Comparison of ENCODE assay signal across 19 cellular contexts in the genomic region with DNA sequence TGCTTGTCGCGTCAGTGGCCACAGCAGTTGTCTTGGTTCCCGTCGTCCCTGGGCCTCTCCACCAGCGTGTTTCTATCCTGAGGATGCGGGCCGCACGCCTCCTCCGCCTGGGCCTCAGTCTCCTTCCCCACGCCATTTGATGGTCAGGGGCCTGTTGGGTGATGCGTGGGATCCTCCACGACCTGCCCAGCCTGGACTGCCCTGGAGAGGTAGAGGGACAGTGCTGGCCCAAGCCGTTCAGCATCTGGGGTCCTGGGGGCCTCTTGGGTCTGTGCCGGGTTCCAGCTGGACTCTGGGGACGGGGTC. TPM values are rescaled to one million over a fixed set of nuclear protein-coding genes. Genes with fewer than 3 reads are reported as not detected.
DNase-seq lines count a peak whose midpoint lies in the region; ATAC-seq, FAIRE-seq and TF ChIP-seq lines count a peak whose summit lies in the region.
"Had no signal": no experiment of that assay in that cellular context is flagged by ENCODE, and none has a peak within 500 bp of the region (broad histone marks: within the 10 kb centered on the region; RNA-seq: fewer than 3 reads in every experiment).

No MANE protein-coding gene starts in this region.

- TF ChIP-seq CTCF in HepG2 (CRISPR knock-in tag; IDR thresholded peaks at IDR 0.05) (no peak), right lobe of liver (IDR thresholded peaks at IDR 0.05) (no peak)

- H3K27ac ChIP-seq in HepG2 (ENCODE audit: extremely low read length, insufficient read depth, low read length) (no peak overlapping the region), right lobe of liver (no peak overlapping the region), neuronal stem cell (replicated peaks; ENCODE audit: low read length) (no peak overlapping the region)
- H3K27ac ChIP-seq: 22Rv1; A549; BLaER1 treated with 17β-estradiol and CSF1 and Interleukin-3, amounts not matched to agents 10 nM and 100 nM; C4-2B had no signal

- no peak for TF ChIP-seq RAD21 in HepG2 (CRISPR knock-in tag; IDR thresholded peaks at IDR 0.05)

- H3K4me1 ChIP-seq in HepG2 (ENCODE audit: insufficient read depth, low read length), result no peaks in the 10 kb centered on the region
- peaks cover 0 to 24% (median 0%) of the 10 kb centered on the region in 4 donors for H3K4me1 ChIP-seq in right lobe of liver
- peaks cover 12 to 15% of the 10 kb centered on the region in 2 donors for H3K4me1 ChIP-seq in neuronal stem cell (ENCODE audit: control insufficient read depth in 2 of 2, insufficient read depth in 1 of 2, low read depth in 1 of 2, low read length in 2 of 2)
- H3K4me1 ChIP-seq: A549, Caco-2 had no signal

- H3K79me2 ChIP-seq in HepG2 (ENCODE audit: insufficient read depth, low read length), result peaks cover 83% of the 10 kb centered on the region

- H2BK120ac ChIP-seq in neuronal stem cell (ENCODE audit: low read depth, low read length), result no peak overlapping the region

- TF ChIP-seq EP300 in HepG2 (IDR thresholded peaks at IDR 0.05; ENCODE audit: low read depth in 2 of 2, low read length in 2 of 2), result no peak
- TF ChIP-seq EP300 in HepG2 (CRISPR knock-in tag; IDR thresholded peaks at IDR 0.05; ENCODE audit: borderline replicate concordance), result no peak

- H2BK5ac ChIP-seq in neuronal stem cell (ENCODE audit: low read length), result no peak overlapping the region

- no TSS peak for BruUV-seq in HepG2 (replicated peaks; lab: Mats Ljungman, UMichigan)

- no peak for ATAC-seq in HepG2
- no peak for ATAC-seq in right lobe of liver
- ATAC-seq in SK-N-SH treated with all-trans-retinoic acid at 6 μM for 48 hours, result no peak
- ATAC-seq: A549; CD8-positive, alpha-beta T cell had no signal

- no peaks in the 10 kb centered on the region for H3K27me3 ChIP-seq in HepG2 (ENCODE audit: control insufficient read depth in 1 of 2, insufficient read depth in 2 of 2, low read length in 2 of 2)
- no peaks in the 10 kb centered on the region for H3K27me3 ChIP-seq in right lobe of liver
- no peaks in the 10 kb centered on the region for H3K27me3 ChIP-seq in neuronal stem cell (ENCODE audit: control insufficient read depth in 3 of 3, insufficient read depth in 3 of 3, low read depth in 1 of 3, low read length in 3 of 3)
- H3K27me3 ChIP-seq: BLaER1 treated with 17β-estradiol and CSF1 and Interleukin-3, amounts not matched to agents 10 nM and 100 nM had no signal

- no peak overlapping the region for H3K4me3 ChIP-seq in HepG2 (replicated peaks in 1 of 3; ENCODE audit: insufficient read depth in 1 of 3, low read depth in 2 of 3, low read length in 3 of 3)
- H3K4me3 ChIP-seq in right lobe of liver, result no peak overlapping the region
- no peak overlapping the region for H3K4me3 ChIP-seq in neuronal stem cell (ENCODE audit: low read length in 2 of 2)
- H3K4me3 ChIP-seq: A549; BLaER1 treated with 17β-estradiol and CSF1 and Interleukin-3, amounts not matched to agents 10 nM and 100 nM had no signal

- no peak for FAIRE-seq in HepG2 (lab: Jason Lieb, UNC)
- FAIRE-seq: A549, D721Med, G401.6, GM12891, GM19239 had no signal

- in situ Hi-C loops in HepG2 (cut with HindIII; ENCODE audit: extremely low pct_ligation_motif_present, low pct_unique_long_range_greater_than_20kb), result no loop called here

- no peak for TF ChIP-seq POLR2A in HepG2 (IDR thresholded peaks at IDR 0.05; ENCODE audit: insufficient read depth in 1 of 2, low read depth in 2 of 2, low read length in 2 of 2)
- TF ChIP-seq POLR2A in right lobe of liver (IDR thresholded peaks at IDR 0.05), result no peak

- H3K14ac ChIP-seq in neuronal stem cell (ENCODE audit: low read length), result no peak overlapping the region

- H4K91ac ChIP-seq in neuronal stem cell (ENCODE audit: low read depth, low read length, poor library complexity), result no peak overlapping the region

- H3K18ac ChIP-seq in neuronal stem cell (ENCODE audit: low read length), result peak overlapping the region; percentile 64

- H3K4ac ChIP-seq in neuronal stem cell (ENCODE audit: low read length), result no peak overlapping the region

- peaks cover 16% of the 10 kb centered on the region for H3K79me1 ChIP-seq in neuronal stem cell (ENCODE audit: low read depth, low read length)

- no peak overlapping the region for H3K23ac ChIP-seq in neuronal stem cell (ENCODE audit: low read depth, low read length, poor library complexity)

- H3K36me3 ChIP-seq in HepG2 (replicated peaks in 1 of 2; ENCODE audit: control insufficient read depth in 1 of 2, insufficient read depth in 2 of 2, low read length in 2 of 2) (peaks cover 39 to 63% of the 10 kb centered on the region in 2 experiments), right lobe of liver (no peaks in the 10 kb centered on the region), neuronal stem cell (replicated peaks in 1 of 2; ENCODE audit: control insufficient read depth in 2 of 2, insufficient read depth in 2 of 2, low read length in 2 of 2) (peaks cover 0 to 64% of the 10 kb centered on the region in 2 donors)

- H2AFZ ChIP-seq in HepG2 (ENCODE audit: low read length), result no peak overlapping the region
- no peak overlapping the region for H2AFZ ChIP-seq in neuronal stem cell (ENCODE audit: low read length)

- DNase-seq in HepG2 (ENCODE audit: low spot score), result no peak
- DNase-seq in right lobe of liver, result no peak
- DNase-seq in neuronal stem cell (ENCODE audit: low spot score), result no peak
- DNase-seq: AML-193; Caco-2; Calu3; CD4-positive, alpha-beta T cell; CD8-positive, alpha-beta T cell; DMS79 treated with DMSO at 0.1 percent for 48 hours; GF-D8 had no signal

- H2BK12ac ChIP-seq in neuronal stem cell (ENCODE audit: low read length), result no peak overlapping the region

- CTCF ChIA-PET in HepG2 (lab: Yijun Ruan, JAX; ENCODE audit: low intra/inter-chr PET ratio, low total read pairs), result no interaction called here

- WGBS in HepG2 (ENCODE audit: low lambda C conversion rate), result 97% methylated on average over 15 of the region's 15 CpGs
- no CpG with 5 or more reads among the region's 15 CpGs for WGBS in right lobe of liver (ENCODE audit: insufficient coverage, low coverage, low lambda C conversion rate, missing lambda C conversion rate)
- WGBS in neuronal stem cell (ENCODE audit: extremely low coverage in 2 of 2, insufficient read length in 2 of 2, insufficient replicate concordance in 1 of 2), 2 donors, result no CpG with 5 or more reads among the region's 15 CpGs

- H3K9me3 ChIP-seq in HepG2 (ENCODE audit: low read length) (peaks cover 12% of the 10 kb centered on the region), right lobe of liver (no peaks in the 10 kb centered on the region), neuronal stem cell (replicated peaks in 1 of 2; ENCODE audit: control insufficient read depth in 2 of 2, insufficient read depth in 1 of 2, low read depth in 1 of 2, low read length in 2 of 2) (peaks cover 3 to 17% of the 10 kb centered on the region in 2 donors)
- H3K9me3 ChIP-seq: A549, Caco-2 had no signal

- intact Hi-C loops in HepG2 (cut with micrococcal nuclease; ENCODE audit: unreplicated experiment) (no loop called here), right lobe of liver (cut with DNase I) (no loop called here)

- POLR2A ChIA-PET in HepG2 (lab: Yijun Ruan, JAX), result no interaction called here

- no peak overlapping the region for H3K4me2 ChIP-seq in HepG2 (ENCODE audit: low read depth, low read length)
- H3K4me2 ChIP-seq in neuronal stem cell (ENCODE audit: insufficient read depth, low read length, poor library complexity, severe bottlenecking), result no peak overlapping the region
- H3K4me2 ChIP-seq: A549; BLaER1 treated with 17β-estradiol and CSF1 and Interleukin-3, amounts not matched to agents 10 nM and 100 nM had no signal

- no peak overlapping the region for H4K8ac ChIP-seq in neuronal stem cell (ENCODE audit: low read depth, low read length)

- peaks cover 98% of the 10 kb centered on the region; the same call in 1 of the 2 replicates for H4K20me1 ChIP-seq in HepG2 (ENCODE audit: insufficient read depth, low read length)

- peak overlapping the region; percentile 89 for H2BK15ac ChIP-seq in neuronal stem cell (ENCODE audit: low read length)

- peak overlapping the region; percentile 88 for H2AK5ac ChIP-seq in neuronal stem cell (ENCODE audit: low read depth, low read length)

- H3K9ac ChIP-seq in HepG2 (ENCODE audit: insufficient read depth, low read depth, low read length) (no peak overlapping the region), neuronal stem cell (ENCODE audit: low read depth, low read length, poor library complexity) (no peak overlapping the region)
- H3K9ac ChIP-seq: BLaER1 treated with 17β-estradiol and CSF1 and Interleukin-3, amounts not matched to agents 10 nM and 100 nM had no signal

RNA-seq across cellular contexts. Expression of gene GSE1, which starts 20.3 kb away (rescaled TPM):
- total RNA-seq in HepG2 (2016; rRNA removed; fragmentation: Illumina TruSeq; extraction: Trizol) (16.1 and 19.5 TPM in 2 replicates), right lobe of liver (10 to 100 TPM; 30.0 to 48.0 (median 38.8) TPM)
- 13.0 and 16.7 TPM in 2 replicates for total RNA-seq in HepG2 (2016; cell fraction: cytosol; rRNA removed; fragmentation: Illumina TruSeq; extraction: Trizol; ENCODE audit: low read depth)
- 15.4 and 17.4 TPM in 2 replicates for total RNA-seq in HepG2 (2016; cell fraction: insoluble cytoplasmic fraction; rRNA removed; fragmentation: Illumina TruSeq; extraction: Trizol)
- total RNA-seq in HepG2 (2016; cell fraction: membrane; rRNA removed; fragmentation: Illumina TruSeq; extraction: Trizol), result 18.2 and 21.4 TPM in 2 replicates
- 31.6 and 33.0 TPM in 2 replicates for total RNA-seq in HepG2 (2016; cell fraction: nucleus; rRNA removed; fragmentation: Illumina TruSeq; extraction: Trizol)
- polyA plus RNA-seq in HepG2 (2011; rRNA removed), result 31.2 and 37.7 TPM in 2 replicates
- polyA plus RNA-seq in HepG2 (2011; cell fraction: cytosol; rRNA removed), result 20.9 and 26.7 TPM in 2 replicates
- polyA plus RNA-seq in HepG2 (2011; cell fraction: nucleus; rRNA removed), result 132 and 135 TPM in 2 replicates
- polyA plus RNA-seq in HepG2 (2012), result 43.5 and 43.7 TPM in 2 replicates
- 1.4 and 1.7 TPM in 2 replicates for polyA plus RNA-seq in HepG2 (2016; cell fraction: cytosol; fragmentation: Illumina TruSeq; extraction: Trizol; ENCODE audit: low read depth)
- 22.8 and 30.2 TPM in 2 replicates for polyA plus RNA-seq in HepG2 (2016; cell fraction: insoluble cytoplasmic fraction; fragmentation: Illumina TruSeq; extraction: Trizol; ENCODE audit: low read depth)
- polyA plus RNA-seq in HepG2 (2016; cell fraction: membrane; fragmentation: Illumina TruSeq; extraction: Trizol; ENCODE audit: low read depth), result 4.4 and 5.4 TPM in 2 replicates
- 70.9 and 78.3 TPM in 2 replicates for polyA plus RNA-seq in HepG2 (2016; cell fraction: nucleus; fragmentation: Illumina TruSeq; extraction: Trizol; ENCODE audit: insufficient read depth, low read depth)
- polyA minus RNA-seq in HepG2 (2011; rRNA and poly(A)+ RNA removed; ENCODE audit: low replicate concordance), result 24.8 and 50.4 TPM in 2 replicates
- polyA minus RNA-seq in HepG2 (2011; cell fraction: cytosol; rRNA and poly(A)+ RNA removed), result 36.3 and 45.8 TPM in 2 replicates
- 83.8 and 96.8 TPM in 2 replicates for polyA minus RNA-seq in HepG2 (2011; cell fraction: nucleus; rRNA and poly(A)+ RNA removed)
- polyA plus RNA-seq in neuronal stem cell (2013, experiment 1 of 2), result 5.7 TPM
- 6.2 TPM for polyA plus RNA-seq in neuronal stem cell (2013, experiment 2 of 2)

RNA-seq across cellular contexts. Expression of gene GINS2, which starts 55.4 kb away (rescaled TPM):
- 48.3 and 61.7 TPM in 2 replicates for total RNA-seq in HepG2 (2016; rRNA removed; fragmentation: Illumina TruSeq; extraction: Trizol)
- total RNA-seq in HepG2 (2016; cell fraction: cytosol; rRNA removed; fragmentation: Illumina TruSeq; extraction: Trizol; ENCODE audit: low read depth), result 23.8 and 27.0 TPM in 2 replicates
- 48.0 and 66.5 TPM in 2 replicates for total RNA-seq in HepG2 (2016; cell fraction: insoluble cytoplasmic fraction; rRNA removed; fragmentation: Illumina TruSeq; extraction: Trizol)
- 37.7 and 42.3 TPM in 2 replicates for total RNA-seq in HepG2 (2016; cell fraction: membrane; rRNA removed; fragmentation: Illumina TruSeq; extraction: Trizol)
- 23.1 and 24.3 TPM in 2 replicates for total RNA-seq in HepG2 (2016; cell fraction: nucleus; rRNA removed; fragmentation: Illumina TruSeq; extraction: Trizol)
- 7.7 and 10.6 TPM in 2 replicates for polyA plus RNA-seq in HepG2 (2011; rRNA removed)
- polyA plus RNA-seq in HepG2 (2011; cell fraction: cytosol; rRNA removed), result 8.9 and 11.0 TPM in 2 replicates
- 3.9 and 4.5 TPM in 2 replicates for polyA plus RNA-seq in HepG2 (2011; cell fraction: nucleus; rRNA removed)
- 5.7 and 16.9 TPM in 2 replicates for polyA plus RNA-seq in HepG2 (2012)
- 28.1 and 34.5 TPM in 2 replicates for polyA plus RNA-seq in HepG2 (2016; cell fraction: cytosol; fragmentation: Illumina TruSeq; extraction: Trizol; ENCODE audit: low read depth)
- polyA plus RNA-seq in HepG2 (2016; cell fraction: insoluble cytoplasmic fraction; fragmentation: Illumina TruSeq; extraction: Trizol; ENCODE audit: low read depth), result 76.0 and 95.5 TPM in 2 replicates
- 36.4 and 39.0 TPM in 2 replicates for polyA plus RNA-seq in HepG2 (2016; cell fraction: membrane; fragmentation: Illumina TruSeq; extraction: Trizol; ENCODE audit: low read depth)
- polyA plus RNA-seq in HepG2 (2016; cell fraction: nucleus; fragmentation: Illumina TruSeq; extraction: Trizol; ENCODE audit: insufficient read depth, low read depth), result 38.9 and 39.5 TPM in 2 replicates
- 7.2 and 33.6 TPM in 2 replicates for polyA minus RNA-seq in HepG2 (2011; rRNA and poly(A)+ RNA removed; ENCODE audit: low replicate concordance)
- 3.9 and 4.1 TPM in 2 replicates for polyA minus RNA-seq in HepG2 (2011; cell fraction: cytosol; rRNA and poly(A)+ RNA removed)
- 4.7 and 6.2 TPM in 2 replicates for polyA minus RNA-seq in HepG2 (2011; cell fraction: nucleus; rRNA and poly(A)+ RNA removed)
- 1 to 10 TPM in 4 of 6 experiments, under 1 TPM in 2; 0.49 to 4.7 (median 1.3) TPM for total RNA-seq in right lobe of liver
- 32.2 TPM for polyA plus RNA-seq in neuronal stem cell (2013, experiment 1 of 2)
- polyA plus RNA-seq in neuronal stem cell (2013, experiment 2 of 2), result 33.2 TPM

Comparison
In these comparisons a context has a peak if more than half of its experiments do, and no peak if none do; other contexts are left out.
1. RNA of gene GINS2, which starts 55.4 kb away (total RNA-seq): 23.1 to 66.5 TPM in HepG2; 0.49 to 4.7 TPM in right lobe of liver; every median in the first group is over 4 times any median in the second.